Comparison of ENCODE assay signal across 12 cellular contexts in genomic region chr2:9010866-9011265, GRCh38. TPM values are rescaled to one million over a fixed set of nuclear protein-coding genes. Genes with fewer than 3 reads are reported as not detected.
A peak's percentile ranks its signal among the peaks of the same experiment; 100 is the strongest.
DNase-seq lines count a peak whose midpoint lies in the region; ATAC-seq and TF ChIP-seq lines count a peak whose summit lies in the region.
"Had no signal": no experiment of that assay in that cellular context is flagged by ENCODE, and none has a peak within 500 bp of the region (broad histone marks: within the 10 kb centered on the region; RNA-seq: fewer than 3 reads in every experiment).

No MANE protein-coding gene starts in this region.

- no TSS peak for BruUV-seq in MCF 10A (replicated peaks; lab: Mats Ljungman, UMichigan)
- no TSS peak for BruUV-seq in mammary epithelial cell (replicated peaks; lab: Mats Ljungman, UMichigan)

- DNase-seq in MCF 10A (ENCODE audit: unreplicated experiment) (peak; percentile 70), mammary epithelial cell (no peak), NCI-H2171 treated with DMSO at 0.1 percent for 48 hours (lab: John Stamatoyannopoulos, UW) (peak; percentile 96), chondrocyte (ENCODE audit: low spot score) (no peak), NCI-H2081 treated with DMSO at 0.1 percent for 48 hours (lab: John Stamatoyannopoulos, UW) (no peak)
- DNase-seq in activated naive CD4-positive, alpha-beta T cell treated with Interleukin-2 at 50 U/mL for 16 hours = no peak
- DNase-seq: activated B cell treated with CpG ODN at 0.5 μM for 24 hours, kidney glomerular epithelial cell, upper lobe of left lung had no signal

- H3K4me1 Mint-ChIP-seq in MCF 10A (ENCODE audit: insufficient read depth, unreplicated experiment) (peaks cover 7% of the 10 kb centered on the region), chondrocyte (ENCODE audit: low read depth) (peaks cover 16% of the 10 kb centered on the region)
- H3K4me1 Mint-ChIP-seq: activated B cell treated with CpG ODN at 0.5 μM for 24 hours had no signal

- H3K27ac ChIP-seq in mammary epithelial cell (ENCODE audit: insufficient read depth, low read depth, low read length) = no peak overlapping the region
- H3K27ac ChIP-seq: prostate gland, upper lobe of left lung had no signal

- 0% methylated on average over 1 of the region's 1 CpG for WGBS in mammary epithelial cell (ENCODE audit: low coverage, missing lambda C conversion rate)

- H3K36me3 Mint-ChIP-seq in MCF 10A (ENCODE audit: insufficient read depth, unreplicated experiment) (no peaks in the 10 kb centered on the region), chondrocyte (ENCODE audit: low read depth) (no peaks in the 10 kb centered on the region)

- TF ChIP-seq CTCF in MCF 10A (IDR thresholded peaks at IDR 0.05; ENCODE audit: unreplicated experiment) = no peak
- no peak for TF ChIP-seq CTCF in mammary epithelial cell (conservative IDR thresholded peaks at IDR 0.05 in 1 of 2, IDR thresholded peaks at IDR 0.05 in 1 of 2; ENCODE audit: extremely low read depth in 1 of 2, insufficient read depth in 1 of 2, low read depth in 1 of 2, low read length in 2 of 2)
- TF ChIP-seq CTCF in chondrocyte (IDR thresholded peaks at IDR 0.05) = no peak

- CTCF ChIA-PET in MCF 10A (lab: Yijun Ruan, JAX) (no interaction called here), mammary epithelial cell (lab: Charles Lee; ENCODE audit: low non-redundant PET) (no interaction called here)

- no peaks in the 10 kb centered on the region for H3K36me3 ChIP-seq in mammary epithelial cell (ENCODE audit: insufficient read depth, low read length)
- H3K36me3 ChIP-seq: prostate gland, upper lobe of left lung had no signal

- no peak overlapping the region for H3K4me3 Mint-ChIP-seq in MCF 10A (ENCODE audit: unreplicated experiment)
- H3K4me3 Mint-ChIP-seq in chondrocyte (ENCODE audit: unreplicated experiment) = no peak overlapping the region
- H3K4me3 Mint-ChIP-seq: activated B cell treated with CpG ODN at 0.5 μM for 24 hours had no signal

- H3K27ac Mint-ChIP-seq in MCF 10A (ENCODE audit: low read depth, unreplicated experiment) = no peak overlapping the region
- peak overlapping the region; percentile 55 for H3K27ac Mint-ChIP-seq in chondrocyte (ENCODE audit: unreplicated experiment)
- H3K27ac Mint-ChIP-seq: activated B cell treated with CpG ODN at 0.5 μM for 24 hours had no signal

- no peak overlapping the region for H3K4me3 ChIP-seq in mammary epithelial cell (replicated peaks in 1 of 3; ENCODE audit: insufficient read depth in 1 of 3, low read depth in 2 of 3, low read length in 3 of 3)
- H3K4me3 ChIP-seq: prostate gland, upper lobe of left lung had no signal

- H3K79me2 ChIP-seq in mammary epithelial cell (ENCODE audit: insufficient read depth, low read length) = no peaks in the 10 kb centered on the region

- intact Hi-C loops in MCF 10A (cut with micrococcal nuclease) = no loop called here
- intact Hi-C loops in mammary epithelial cell (cut with micrococcal nuclease) = no loop called here

- H3K27me3 Mint-ChIP-seq in MCF 10A (ENCODE audit: insufficient read depth, unreplicated experiment) = no peaks in the 10 kb centered on the region
- peaks cover 9% of the 10 kb centered on the region for H3K27me3 Mint-ChIP-seq in chondrocyte (ENCODE audit: low read depth)
- H3K27me3 Mint-ChIP-seq: activated B cell treated with CpG ODN at 0.5 μM for 24 hours had no signal

- no peaks in the 10 kb centered on the region for H3K4me1 ChIP-seq in mammary epithelial cell (ENCODE audit: insufficient read depth, low read length)
- H3K4me1 ChIP-seq: prostate gland, upper lobe of left lung had no signal

- no peak overlapping the region for H3K4me2 ChIP-seq in mammary epithelial cell (ENCODE audit: insufficient read depth, low read depth, low read length)

- ATAC-seq in GM18858 (IDR thresholded peaks at IDR 0.05; ENCODE audit: unreplicated experiment) = no peak
- no peak for ATAC-seq in GM18867 (IDR thresholded peaks at IDR 0.05; ENCODE audit: unreplicated experiment)

- H3K9me3 Mint-ChIP-seq in MCF 10A (ENCODE audit: unreplicated experiment) (no peaks in the 10 kb centered on the region), chondrocyte (ENCODE audit: low read depth) (no peaks in the 10 kb centered on the region)
- H3K9me3 Mint-ChIP-seq: activated B cell treated with CpG ODN at 0.5 μM for 24 hours had no signal

- no peak overlapping the region for H3K9ac ChIP-seq in mammary epithelial cell (ENCODE audit: insufficient read depth, low read length)

- in situ Hi-C loops in mammary epithelial cell (cut with MboI; ENCODE audit: low sequenced_read_pairs in 2 of 2) = no loop called here

- H4K20me1 ChIP-seq in mammary epithelial cell (ENCODE audit: insufficient read depth, low read length) = no peaks in the 10 kb centered on the region

- no peaks in the 10 kb centered on the region for H3K9me3 ChIP-seq in mammary epithelial cell (replicated peaks; ENCODE audit: insufficient read depth, low read length)
- H3K9me3 ChIP-seq: prostate gland, upper lobe of left lung had no signal

- dilution Hi-C loops in mammary epithelial cell (cut with HindIII; ENCODE audit: low sequenced_read_pairs) = no loop called here

- POLR2A ChIA-PET in MCF 10A (lab: Yijun Ruan, JAX) = interaction anchor here (1.1 kb wide), 1 partner anchor 18 kb away, joined by 3 read pairs; no protein-coding TSS in a partner anchor

- no peaks in the 10 kb centered on the region for H3K27me3 ChIP-seq in mammary epithelial cell (ENCODE audit: insufficient read depth, low read length)
- H3K27me3 ChIP-seq: upper lobe of left lung had no signal

- no peak overlapping the region for H2AFZ ChIP-seq in mammary epithelial cell (ENCODE audit: low read depth, low read length)

RNA-seq across cellular contexts. Expression of gene MBOAT2, which starts 7.4 kb away (rescaled TPM):
- total RNA-seq in MCF 10A (2022) (30.1 and 34.7 TPM in 2 replicates), mammary epithelial cell (100 to 1,000 TPM in 1 of 2 donors, 10 to 100 TPM in 1; 14.8 to 103 TPM), chondrocyte (34.4 to 40.2 TPM (median 35.6 TPM) in 3 replicates)
- 57.0 TPM for polyA plus RNA-seq in mammary epithelial cell
- 51.4 TPM for polyA minus RNA-seq in mammary epithelial cell

Comparison
In these comparisons a context has a peak if more than half of its experiments do, and no peak if none do; other contexts are left out.
1. DNase-seq: peak in MCF 10A (single experiment) and NCI-H2171 treated with DMSO at 0.1 percent for 48 hours (single experiment); none in mammary epithelial cell (single experiment), chondrocyte (single experiment), activated naive CD4-positive, alpha-beta T cell treated with Interleukin-2 at 50 U/mL for 16 hours (single experiment) and NCI-H2081 treated with DMSO at 0.1 percent for 48 hours (single experiment).